In genomic region chr6:82298012-82298411, GRCh38 we compare ENCODE assay signal across 19 cellular contexts. TPM values are rescaled to one million over a fixed set of nuclear protein-coding genes. Genes with fewer than 3 reads are reported as not detected.
A peak's percentile ranks its signal among the peaks of the same experiment; 100 is the strongest.
DNase-seq lines count a peak whose midpoint lies in the region; ATAC-seq, FAIRE-seq and TF ChIP-seq lines count a peak whose summit lies in the region.
"Had no signal": no experiment of that assay in that cellular context is flagged by ENCODE, and none has a peak within 500 bp of the region (broad histone marks: within the 10 kb centered on the region; RNA-seq: fewer than 3 reads in every experiment).

No MANE protein-coding gene starts in this region.

- ATAC-seq in foreskin keratinocyte = peak; percentile 87
- ATAC-seq: CD8-positive, alpha-beta T cell; left lobe of liver; stimulated activated memory B cell treated with anti-CD40 and anti-IgM and Interleukin-4, amounts not matched to agents 10 μg/mL and 1 μg/mL and 100 μg/mL, for 72 hours had no signal

- no peak for TF ChIP-seq CTCF in foreskin keratinocyte (conservative IDR thresholded peaks at IDR 0.05)
- TF ChIP-seq CTCF in left ventricle myocardium inferior (IDR thresholded peaks at IDR 0.05; ENCODE audit: borderline replicate concordance) = no peak

- DNase-seq in Ammon's horn (ENCODE audit: low spot score) = peak; percentile 17
- peak; percentile 7 for DNase-seq in HTR-8/SVneo (ENCODE audit: insufficient read length, low spot score)
- peak; percentile 19 for DNase-seq in adipocyte (ENCODE audit: low read depth)
- peak; percentile 83 to 93 for DNase-seq in foreskin keratinocyte
- DNase-seq in left ventricle myocardium inferior = no peak
- DNase-seq in OCI-M1 (lab: John Stamatoyannopoulos, UW) = no peak
- no peak for DNase-seq in HEK293T (ENCODE audit: extremely low spot score)
- DNase-seq in activated T-cell treated with anti-CD3 and anti-CD28 coated beads, Interleukin-2, amount 50 U/mL, for 48 hours = no peak
- DNase-seq: ACHN; activated CD8-positive, alpha-beta memory T cell treated with anti-CD3 and anti-CD28 coated beads for 24 hours; aorta; CD8-positive, alpha-beta T cell; cortex of kidney; NCI-H146; NCI-H446 had no signal

- POLR2A ChIA-PET in HEK293T (lab: Yijun Ruan, JAX) = no interaction called here

- no peak overlapping the region for H3K9ac ChIP-seq in adipocyte (ENCODE audit: low read length)

- H3K9me3 ChIP-seq in adipocyte (ENCODE audit: control insufficient read depth, low read length) (peaks cover 2% of the 10 kb centered on the region), left ventricle myocardium inferior (replicated peaks) (peaks cover 10% of the 10 kb centered on the region)

- no peak overlapping the region for H3K27ac ChIP-seq in foreskin keratinocyte
- H3K27ac ChIP-seq in left ventricle myocardium inferior (replicated peaks) = no peak overlapping the region
- H3K27ac ChIP-seq: SK-N-MC, tibial nerve had no signal

- H3K27me3 ChIP-seq in adipocyte (replicated peaks; ENCODE audit: control insufficient read depth, insufficient read depth, low read length) (no peaks in the 10 kb centered on the region), foreskin keratinocyte (no peaks in the 10 kb centered on the region), left ventricle myocardium inferior (ENCODE audit: low read depth) (peaks cover 5% of the 10 kb centered on the region)
- H3K27me3 ChIP-seq: tibial nerve had no signal

- FAIRE-seq in HTR-8/SVneo (lab: Jason Lieb, UNC) = no peak

- no peak overlapping the region for H3K4me3 ChIP-seq in adipocyte (ENCODE audit: low read length)
- H3K4me3 ChIP-seq in left ventricle myocardium inferior = no peak overlapping the region
- H3K4me3 ChIP-seq: SK-N-MC, tibial nerve had no signal

- no peaks in the 10 kb centered on the region for H3K4me1 ChIP-seq in adipocyte (ENCODE audit: control insufficient read depth, insufficient read depth, low read length)
- peaks cover 13% of the 10 kb centered on the region for H3K4me1 ChIP-seq in foreskin keratinocyte
- H3K4me1 ChIP-seq in left ventricle myocardium inferior = no peaks in the 10 kb centered on the region
- H3K4me1 ChIP-seq: tibial nerve had no signal

- CTCF ChIA-PET in HEK293T (lab: Yijun Ruan, JAX) = no interaction called here

- H3K36me3 ChIP-seq in adipocyte (ENCODE audit: control insufficient read depth, insufficient read depth, low read length, severe bottlenecking) (no peaks in the 10 kb centered on the region), left ventricle myocardium inferior (no peaks in the 10 kb centered on the region)
- H3K36me3 ChIP-seq: tibial nerve had no signal

- intact Hi-C loops in left ventricle myocardium inferior (cut with micrococcal nuclease) = loop anchor here (10.0 kb wide), 1 partner anchor 427 kb away; no protein-coding TSS in a partner anchor

TF ChIP-seq in HEK293T, 16 proteins besides CTCF, POLR2A, EP300 and RAD21:
- TF ChIP-seq PKNOX1 (IDR thresholded peaks at IDR 0.05) (no peak), ARNT (IDR thresholded peaks at IDR 0.05) (no peak), BHLHE40 (IDR thresholded peaks at IDR 0.05; ENCODE audit: borderline replicate concordance) (no peak), LEF1 (IDR thresholded peaks at IDR 0.05; ENCODE audit: borderline replicate concordance) (no peak), CTBP1 (IDR thresholded peaks at IDR 0.05; ENCODE audit: borderline replicate concordance) (no peak), HDGF (IDR thresholded peaks at IDR 0.05; ENCODE audit: borderline replicate concordance) (no peak), SUZ12 (IDR thresholded peaks at IDR 0.05) (no peak), ZNF384 (IDR thresholded peaks at IDR 0.05) (no peak), L3MBTL2 (conservative IDR thresholded peaks at IDR 0.05) (no peak), ELF4 (IDR thresholded peaks at IDR 0.05) (no peak), FOXM1 (IDR thresholded peaks at IDR 0.05; ENCODE audit: borderline replicate concordance) (no peak), SP1 (IDR thresholded peaks at IDR 0.05) (no peak), FOXA1 (IDR thresholded peaks at IDR 0.05) (no peak), TARDBP (IDR thresholded peaks at IDR 0.05) (no peak), NFRKB (IDR thresholded peaks at IDR 0.05) (no peak), FOXK2 (IDR thresholded peaks at IDR 0.05) (no peak)

RNA-seq across cellular contexts. Expression of gene IBTK, which starts 50.5 kb away (rescaled TPM):
- total RNA-seq in foreskin keratinocyte (29.5 and 32.1 TPM in 2 replicates), left ventricle myocardium inferior (28.5 TPM)
- polyA plus RNA-seq in foreskin keratinocyte = 14.0 and 14.4 TPM in 2 replicates

Comparison
In these comparisons a context has a peak if more than half of its experiments do, and no peak if none do; other contexts are left out.
1. DNase-seq: peak in Ammon's horn (single experiment), HTR-8/SVneo (single experiment), adipocyte (single experiment) and foreskin keratinocyte (2 of 2); none in left ventricle myocardium inferior (single experiment), OCI-M1 (single experiment), HEK293T (single experiment) and activated T-cell treated with anti-CD3 and anti-CD28 coated beads, Interleukin-2, amount 50 U/mL, for 48 hours (0 of 2).